1 cellular context compared by ENCODE assay signal in genomic region chr1:212261361-212261929, GRCh38.
TF ChIP-seq lines count a peak whose summit lies in the region.

No MANE protein-coding gene starts in this region.

TF ChIP-seq in K562, 482 proteins besides CTCF, POLR2A, EP300 and RAD21 (continued from another document and continues in another):
- TF ChIP-seq CEBPZ (IDR thresholded peaks at IDR 0.05; ENCODE audit: borderline replicate concordance, low read depth, low read length) (no peak), ZNF232 (CRISPR knock-in tag; IDR thresholded peaks at IDR 0.05) (no peak), TOE1 (IDR thresholded peaks at IDR 0.05; ENCODE audit: borderline replicate concordance) (peak; percentile 57), TOE1 (CRISPR knock-in tag; IDR thresholded peaks at IDR 0.05; ENCODE audit: borderline replicate concordance, low read depth) (no peak), ATF7 (IDR thresholded peaks at IDR 0.05) (no peak), HMG20B (CRISPR knock-in tag; IDR thresholded peaks at IDR 0.05) (no peak), CHCHD3 (CRISPR knock-in tag; IDR thresholded peaks at IDR 0.05) (no peak), ARHGAP35 (IDR thresholded peaks at IDR 0.05; ENCODE audit: partially characterized antibody) (no peak), NR2C1 (IDR thresholded peaks at IDR 0.05) (no peak), NR2C1 (tag; IDR thresholded peaks at IDR 0.05) (no peak), ZNF24 (IDR thresholded peaks at IDR 0.05) (no peak), KHSRP (IDR thresholded peaks at IDR 0.05) (no peak), BHLHE40 (IDR thresholded peaks at IDR 0.05; ENCODE audit: low read length) (peak; percentile 71), ZEB2 (IDR thresholded peaks at IDR 0.05) (peak; percentile 89), HNRNPH1 (optimal IDR thresholded peaks at IDR 0.05; ENCODE audit: low read depth, low read length) (no peak), ZFP36 (IDR thresholded peaks at IDR 0.05; ENCODE audit: low read depth, low read length, partially characterized antibody) (no peak), SPI1 (IDR thresholded peaks at IDR 0.05; ENCODE audit: borderline replicate concordance, low read depth, low read length) (no peak), NUFIP1 (IDR thresholded peaks at IDR 0.05; ENCODE audit: partially characterized antibody) (no peak), GABPB2 (CRISPR knock-in tag; conservative IDR thresholded peaks at IDR 0.05) (no peak), SIN3B (IDR thresholded peaks at IDR 0.05; ENCODE audit: low read depth) (no peak), ARNT (IDR thresholded peaks at IDR 0.05) (peak in 1 of 2 experiments; percentile 59; a peak in 1 of 4 replicates), ZNF143 (CRISPR knock-in tag; IDR thresholded peaks at IDR 0.05) (no peak), RBM22 (IDR thresholded peaks at IDR 0.05; ENCODE audit: low read depth, low read length, poor library complexity, severe bottlenecking) (no peak), RBM17 (IDR thresholded peaks at IDR 0.05; ENCODE audit: borderline replicate concordance, low read depth, low read length) (no peak), MBD1 (CRISPR knock-in tag; IDR thresholded peaks at IDR 0.05) (no peak), MED1 (CRISPR knock-in tag; IDR thresholded peaks at IDR 0.05; ENCODE audit: borderline replicate concordance) (no peak), PRMT5 (CRISPR knock-in tag; IDR thresholded peaks at IDR 0.05) (no peak), NFATC3 (IDR thresholded peaks at IDR 0.05) (no peak), FUS (optimal IDR thresholded peaks at IDR 0.05; ENCODE audit: low read depth, low read length) (no peak), MLX (CRISPR knock-in tag; conservative IDR thresholded peaks at IDR 0.05) (no peak), BRF2 (IDR thresholded peaks at IDR 0.05; ENCODE audit: borderline replicate concordance, insufficient read depth, insufficient read length) (no peak), IFI16 (CRISPR knock-in tag; IDR thresholded peaks at IDR 0.05) (no peak), ZNF518B (CRISPR knock-in tag; IDR thresholded peaks at IDR 0.05) (no peak), SMARCA5 (IDR thresholded peaks at IDR 0.05) (0 out of 2 replicates have a peak, but pooled peaks have one; percentile 5), PCBP2 (IDR thresholded peaks at IDR 0.05; ENCODE audit: low read depth, low read length, poor library complexity, severe bottlenecking) (no peak), CREB5 (CRISPR knock-in tag; IDR thresholded peaks at IDR 0.05) (no peak), PHTF2 (CRISPR knock-in tag; IDR thresholded peaks at IDR 0.05) (no peak), XRCC5 (IDR thresholded peaks at IDR 0.05; ENCODE audit: low read depth, low read length) (no peak), PRDM10 (IDR thresholded peaks at IDR 0.05; ENCODE audit: partially characterized antibody) (no peak), POLR2AphosphoS2 (IDR thresholded peaks at IDR 0.05; ENCODE audit: low read length) (no peak), PTBP1 (IDR thresholded peaks at IDR 0.05; ENCODE audit: low read depth, low read length) (no peak), NCOA6 (IDR thresholded peaks at IDR 0.05) (no peak), ATF2 (CRISPR knock-in tag; IDR thresholded peaks at IDR 0.05) (no peak), NCOR1 (IDR thresholded peaks at IDR 0.05) (peak; percentile 70), PHB2 (IDR thresholded peaks at IDR 0.05; ENCODE audit: low read depth) (no peak), CHD2 (IDR thresholded peaks at IDR 0.05; ENCODE audit: low read depth, low read length) (no peak), ILK (tag; IDR thresholded peaks at IDR 0.05; ENCODE audit: borderline replicate concordance, low read depth) (no peak), ZFX (CRISPR knock-in tag; IDR thresholded peaks at IDR 0.05) (no peak), ELF1 (tag; IDR thresholded peaks at IDR 0.05) (no peak), RNF2 (IDR thresholded peaks at IDR 0.05) (no peak), SNRNP70 (optimal IDR thresholded peaks at IDR 0.05; ENCODE audit: low read depth, low read length) (no peak), ZNF282 (CRISPR knock-in tag; IDR thresholded peaks at IDR 0.05) (no peak), ZFP1 (CRISPR knock-in tag; IDR thresholded peaks at IDR 0.05) (no peak), GTF2A2 (tag; IDR thresholded peaks at IDR 0.05) (no peak), LCOR (CRISPR knock-in tag; IDR thresholded peaks at IDR 0.05) (no peak), RBM15 (IDR thresholded peaks at IDR 0.05; ENCODE audit: insufficient read depth, low read length) (no peak), MCM2 (IDR thresholded peaks at IDR 0.05; ENCODE audit: low read depth) (no peak), MYC (IDR thresholded peaks at IDR 0.05; ENCODE audit: low read depth, low read length) (0 out of 2 replicates have a peak, but pooled peaks have one; percentile 30), MYC (CRISPR knock-in tag; IDR thresholded peaks at IDR 0.05; ENCODE audit: borderline replicate concordance, low read depth) (no peak), GTF2F1 (IDR thresholded peaks at IDR 0.05; ENCODE audit: low read depth, low read length) (no peak), SP1 (CRISPR knock-in tag; IDR thresholded peaks at IDR 0.05) (no peak), STAG1 (CRISPR knock-in tag; IDR thresholded peaks at IDR 0.05; ENCODE audit: borderline replicate concordance) (no peak), TARDBP (IDR thresholded peaks at IDR 0.05) (no peak; the same call in 1 of the 2 replicates), TEAD2 (tag; IDR thresholded peaks at IDR 0.05) (no peak)
